11 cellular contexts compared by ENCODE assay signal in genomic region chr11:119759324-119759723, GRCh38. TPM values are rescaled to one million over a fixed set of nuclear protein-coding genes. Genes with fewer than 3 reads are reported as not detected.
DNase-seq lines count a peak whose midpoint lies in the region; ATAC-seq and TF ChIP-seq lines count a peak whose summit lies in the region.
"Had no signal": no experiment of that assay in that cellular context is flagged by ENCODE, and none has a peak within 500 bp of the region (broad histone marks: within the 10 kb centered on the region; RNA-seq: fewer than 3 reads in every experiment).

No MANE protein-coding gene starts in this region.

- no peak overlapping the region for H3K27ac Mint-ChIP-seq in chondrocyte (ENCODE audit: unreplicated experiment)
- no peak overlapping the region for H3K27ac Mint-ChIP-seq in stimulated activated effector memory CD8-positive, alpha-beta T cell treated with anti-CD3 and anti-CD28 coated beads, Interleukin-12 subunit alpha, Interleukin-12 subunit beta, amount 100 ng/mL, for 72 hours

- no peaks in the 10 kb centered on the region for H3K9me3 Mint-ChIP-seq in chondrocyte (ENCODE audit: low read depth)
- no peaks in the 10 kb centered on the region for H3K9me3 Mint-ChIP-seq in stimulated activated effector memory CD8-positive, alpha-beta T cell treated with anti-CD3 and anti-CD28 coated beads, Interleukin-12 subunit alpha, Interleukin-12 subunit beta, amount 100 ng/mL, for 72 hours

- no peak for TF ChIP-seq CTCF in chondrocyte (IDR thresholded peaks at IDR 0.05)

- DNase-seq in NCI-H82 (lab: John Stamatoyannopoulos, UW) (peak; percentile 6), NCI-H82 treated with DMSO at 0.1 percent for 48 hours (lab: John Stamatoyannopoulos, UW; ENCODE audit: unreplicated experiment) (no peak), NCI-H226 (peak; percentile 34), chondrocyte (ENCODE audit: low spot score) (peak; percentile 54), NCI-H187 treated with DMSO at 0.1 percent for 48 hours (lab: John Stamatoyannopoulos, UW) (no peak)
- DNase-seq in stimulated activated effector memory CD8-positive, alpha-beta T cell treated with anti-CD3 and anti-CD28 coated beads, Interleukin-12 subunit alpha, Interleukin-12 subunit beta, amount 100 ng/mL, for 72 hours (ENCODE audit: low spot score in 2 of 2), result no peak
- DNase-seq in activated T-cell treated with anti-CD3 and anti-CD28 coated beads, Interleukin-2, amount 50 U/mL, for 48 hours, result no peak
- DNase-seq: central memory CD4-positive, alpha-beta T cell; NCI-H510A; stimulated activated naive CD4-positive, alpha-beta T cell had no signal

- no peaks in the 10 kb centered on the region for H3K36me3 Mint-ChIP-seq in chondrocyte (ENCODE audit: low read depth)
- H3K36me3 Mint-ChIP-seq in stimulated activated effector memory CD8-positive, alpha-beta T cell treated with anti-CD3 and anti-CD28 coated beads, Interleukin-12 subunit alpha, Interleukin-12 subunit beta, amount 100 ng/mL, for 72 hours, result no peaks in the 10 kb centered on the region

- peaks cover 37% of the 10 kb centered on the region for H3K4me1 Mint-ChIP-seq in chondrocyte (ENCODE audit: low read depth)
- no peaks in the 10 kb centered on the region for H3K4me1 Mint-ChIP-seq in stimulated activated effector memory CD8-positive, alpha-beta T cell treated with anti-CD3 and anti-CD28 coated beads, Interleukin-12 subunit alpha, Interleukin-12 subunit beta, amount 100 ng/mL, for 72 hours

- peaks cover 5% of the 10 kb centered on the region for H3K27me3 Mint-ChIP-seq in chondrocyte (ENCODE audit: low read depth)

- peak; percentile 43 for ATAC-seq in stimulated activated effector memory CD8-positive, alpha-beta T cell treated with anti-CD3 and anti-CD28 coated beads, Interleukin-12 subunit alpha, Interleukin-12 subunit beta, amount 100 ng/mL, for 72 hours
- no peak for ATAC-seq in GM21576 (IDR thresholded peaks at IDR 0.05; ENCODE audit: unreplicated experiment)

- H3K4me3 Mint-ChIP-seq in chondrocyte (ENCODE audit: unreplicated experiment), result no peak overlapping the region
- no peak overlapping the region for H3K4me3 Mint-ChIP-seq in stimulated activated effector memory CD8-positive, alpha-beta T cell treated with anti-CD3 and anti-CD28 coated beads, Interleukin-12 subunit alpha, Interleukin-12 subunit beta, amount 100 ng/mL, for 72 hours

RNA-seq across cellular contexts. Expression of gene NECTIN1, which starts 30.3 kb away (rescaled TPM):
- total RNA-seq in chondrocyte, result 9.1 to 10.3 TPM (median 9.7 TPM) in 3 replicates

Comparison
In these comparisons a context has a peak if more than half of its experiments do, and no peak if none do; other contexts are left out.
1. DNase-seq: peak in NCI-H82 (single experiment), NCI-H226 (single experiment) and chondrocyte (single experiment); none in NCI-H82 treated with DMSO at 0.1 percent for 48 hours (single experiment), stimulated activated effector memory CD8-positive, alpha-beta T cell treated with anti-CD3 and anti-CD28 coated beads, Interleukin-12 subunit alpha, Interleukin-12 subunit beta, amount 100 ng/mL, for 72 hours (0 of 2), activated T-cell treated with anti-CD3 and anti-CD28 coated beads, Interleukin-2, amount 50 U/mL, for 48 hours (0 of 2) and NCI-H187 treated with DMSO at 0.1 percent for 48 hours (single experiment).